Comparison of ENCODE assay signal across 1 cellular context in the genomic region with DNA sequence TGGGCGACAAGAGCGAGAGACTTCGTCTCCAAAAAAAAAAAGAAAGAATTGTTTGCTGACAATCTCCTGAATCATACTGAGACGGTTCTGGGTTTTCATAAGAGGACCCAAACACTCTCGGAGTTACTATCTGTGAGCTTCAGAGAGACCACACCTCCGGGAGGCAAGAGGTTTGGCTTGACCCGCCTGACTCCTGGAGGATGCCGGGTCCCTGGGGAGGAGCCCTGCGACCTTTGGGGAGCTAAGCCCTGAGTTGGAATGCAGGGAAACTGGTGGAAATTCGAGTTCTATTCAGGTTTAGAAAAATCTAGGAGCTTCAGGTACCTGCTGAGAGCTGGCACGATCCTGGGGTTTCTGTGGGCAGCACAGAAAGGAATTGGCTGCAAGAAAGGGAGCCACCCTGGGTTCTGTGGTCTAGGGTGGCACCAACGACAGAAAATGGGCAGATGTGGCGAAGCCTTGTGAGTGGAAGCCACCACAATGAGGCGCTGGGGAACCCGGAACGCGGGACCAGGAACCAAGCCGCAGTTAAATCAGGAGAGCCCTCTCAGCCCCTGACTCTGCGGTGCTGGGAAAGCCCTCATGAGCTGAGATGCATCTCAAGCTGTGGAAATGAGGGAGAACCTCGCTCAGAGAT.
TF ChIP-seq lines count a peak whose summit lies in the region.

No MANE protein-coding gene starts in this region.

TF ChIP-seq in endothelial cell of umbilical vein, 7 proteins besides CTCF, POLR2A, EP300 and RAD21:
- TF ChIP-seq FOS (IDR thresholded peaks at IDR 0.05; ENCODE audit: borderline replicate concordance, insufficient read depth, low read length) (no peak), POLR2AphosphoS5 (IDR thresholded peaks at IDR 0.05; ENCODE audit: insufficient read depth, low read depth, low read length) (no peak), GATA2 (IDR thresholded peaks at IDR 0.05; ENCODE audit: insufficient read depth, insufficient read length, low read depth, low read length) (no peak), MYC (IDR thresholded peaks at IDR 0.05; ENCODE audit: low read depth, low read length) (no peak), EZH2 (IDR thresholded peaks at IDR 0.05; ENCODE audit: borderline replicate concordance, low read depth, low read length, severe bottlenecking) (no peak), JUN (IDR thresholded peaks at IDR 0.05; ENCODE audit: borderline replicate concordance, insufficient read depth, insufficient read length, low read depth) (no peak)
- TF ChIP-seq, protein P1, sequence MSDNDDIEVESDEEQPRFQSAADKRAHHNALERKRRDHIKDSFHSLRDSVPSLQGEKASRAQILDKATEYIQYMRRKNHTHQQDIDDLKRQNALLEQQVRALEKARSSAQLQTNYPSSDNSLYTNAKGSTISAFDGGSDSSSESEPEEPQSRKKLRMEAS (IDR thresholded peaks at IDR 0.05; ENCODE audit: insufficient read depth, insufficient read length), result no peak
